In the genomic region with DNA sequence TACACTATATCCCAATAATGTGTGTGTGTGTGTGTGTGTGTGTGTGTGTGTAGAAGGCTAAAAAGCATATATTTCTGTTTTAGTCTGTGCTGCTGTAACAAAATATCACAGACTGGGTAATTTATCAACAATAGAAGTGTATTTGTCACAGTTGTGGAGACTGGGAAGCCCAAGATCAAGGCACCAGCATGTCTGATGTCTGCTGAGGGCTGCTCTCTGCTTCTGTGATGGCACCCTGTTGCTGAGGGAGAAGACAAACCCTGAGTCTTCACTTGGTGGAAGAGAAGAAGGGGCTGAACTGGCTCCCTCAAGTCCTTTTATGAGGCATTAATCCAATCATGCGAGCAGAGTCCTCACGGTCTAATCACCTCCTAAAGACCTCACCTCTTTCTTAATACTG, we compare ENCODE assay signal across 1 cellular context.
TF ChIP-seq lines count a peak whose summit lies in the region.

No MANE protein-coding gene starts in this region.

TF ChIP-seq in H1, 55 proteins besides CTCF, POLR2A, EP300 and RAD21:
- no peak for TF ChIP-seq BCL11A (IDR thresholded peaks at IDR 0.05; ENCODE audit: low read depth in 2 of 2, low read length in 2 of 2)
- no peak for TF ChIP-seq ASH2L (IDR thresholded peaks at IDR 0.05; ENCODE audit: low read length)
- TF ChIP-seq SRF (IDR thresholded peaks at IDR 0.05; ENCODE audit: low read depth, low read length): no peak
